8 cellular contexts compared by ENCODE assay signal in genomic region chr2:119407430-119408220, GRCh38. TPM values are rescaled to one million over a fixed set of nuclear protein-coding genes. Genes with fewer than 3 reads are reported as not detected.
DNase-seq lines count a peak whose midpoint lies in the region; ATAC-seq and TF ChIP-seq lines count a peak whose summit lies in the region.

No MANE protein-coding gene starts in this region.

- H3K9ac ChIP-seq in HUES6 (ENCODE audit: low read length) = no peak overlapping the region

- in situ Hi-C loops in Panc1 (cut with HindIII; ENCODE audit: low pct_unique_long_range_greater_than_20kb, low sequenced_read_pairs) = no loop called here

- intact Hi-C loops in Panc1 (cut with micrococcal nuclease; ENCODE audit: unreplicated experiment) (loop anchor here (1.0 to 2.0 kb wide), 2 partner anchors 69 to 253 kb away; no protein-coding TSS in a partner anchor), left lung (cut with DNase I) (loop anchor here (2.0 to 10.0 kb wide), 2 partner anchors 67 to 69 kb away; no protein-coding TSS in a partner anchor)

- WGBS in suprapubic skin = 63% methylated on average over 7 of the region's 7 CpGs

- CTCF ChIA-PET in Panc1 (lab: Charles Lee) = interaction anchor here (0.7 to 1.1 kb wide), 2 partner anchors 8 to 24 kb away, joined by 4 to 6 read pairs; partner anchors contain the start of gene TMEM37

- H3K27ac ChIP-seq in HUES6 (ENCODE audit: low read depth, low read length) (0 out of 2 replicates have a peak overlapping the region, but pooled peaks have one; percentile 38), Panc1 (ENCODE audit: low read length) (no peak overlapping the region), left lung (no peak overlapping the region), suprapubic skin (no peak overlapping the region)

- TF ChIP-seq EP300 in suprapubic skin (IDR thresholded peaks at IDR 0.05) = no peak

- H3K4me3 ChIP-seq in HUES6 (ENCODE audit: low read depth, low read length) (no peak overlapping the region), Panc1 (ENCODE audit: low read depth in 2 of 2, low read length in 2 of 2) (no peak overlapping the region), choroid plexus epithelial cell (ENCODE audit: low read depth, low read length) (no peak overlapping the region), left lung (no peak overlapping the region), suprapubic skin (no peak overlapping the region)

- peak; percentile 84 for TF ChIP-seq CTCF in GM10266 (IDR thresholded peaks at IDR 0.05; ENCODE audit: control insufficient read depth, insufficient read depth, low read depth, missing control alignments)
- TF ChIP-seq CTCF in Panc1 (IDR thresholded peaks at IDR 0.05) = peak; percentile 91
- TF ChIP-seq CTCF in choroid plexus epithelial cell (conservative IDR thresholded peaks at IDR 0.05; ENCODE audit: low read depth, low read length) = peak; percentile 87
- TF ChIP-seq CTCF in left lung (IDR thresholded peaks at IDR 0.05) = peak; percentile 64 to 82
- TF ChIP-seq CTCF in suprapubic skin (IDR thresholded peaks at IDR 0.05) = peak; percentile 67 to 78

- H3K4me1 ChIP-seq in HUES6 (ENCODE audit: control insufficient read depth, insufficient read depth, low read length) (peaks cover 6% of the 10 kb centered on the region; the same call in 1 of the 2 replicates), Panc1 (ENCODE audit: control insufficient read depth, insufficient read depth, low read length) (no peaks in the 10 kb centered on the region), left lung (peaks cover 5% of the 10 kb centered on the region in 2 donors), suprapubic skin (peaks cover 18% of the 10 kb centered on the region)

- H3K27me3 ChIP-seq in HUES6 (ENCODE audit: control insufficient read depth, insufficient read depth, low read length) (no peaks in the 10 kb centered on the region), Panc1 (ENCODE audit: control insufficient read depth, insufficient read depth, low read length) (no peaks in the 10 kb centered on the region), left lung (no peaks in the 10 kb centered on the region), suprapubic skin (no peaks in the 10 kb centered on the region)

- POLR2A ChIA-PET in Panc1 (lab: Charles Lee) = no interaction called here

- H3K36me3 ChIP-seq in HUES6 (ENCODE audit: control insufficient read depth, insufficient read depth, low read length) (no peaks in the 10 kb centered on the region), Panc1 (ENCODE audit: control insufficient read depth, insufficient read depth, low read length) (no peaks in the 10 kb centered on the region), left lung (no peaks in the 10 kb centered on the region), suprapubic skin (no peaks in the 10 kb centered on the region)

- H3K9me3 ChIP-seq in HUES6 (ENCODE audit: control insufficient read depth, insufficient read depth, low read depth, low read length) (no peaks in the 10 kb centered on the region), Panc1 (ENCODE audit: control insufficient read depth, insufficient read depth, low read depth, low read length) (no peaks in the 10 kb centered on the region), left lung (no peaks in the 10 kb centered on the region), suprapubic skin (no peaks in the 10 kb centered on the region)

- DNase-seq in Ammon's horn (ENCODE audit: low spot score) = peak; percentile 81
- peak; percentile 67 for DNase-seq in GM10266 (ENCODE audit: extremely low spot score)
- DNase-seq in Panc1 (ENCODE audit: low read depth, low spot score) = peak; percentile 35
- peak; percentile 84 for DNase-seq in choroid plexus epithelial cell (ENCODE audit: low read depth)
- DNase-seq in left lung = no peak
- no peak for DNase-seq in suprapubic skin (ENCODE audit: low spot score in 2 of 2)
- DNase-seq in NCI-H2081 treated with DMSO at 0.1 percent for 48 hours (lab: John Stamatoyannopoulos, UW) = no peak

- BruUV-seq in Panc1 (replicated peaks; lab: Mats Ljungman, UMichigan) = no TSS peak

- no peak for TF ChIP-seq POLR2A in suprapubic skin (IDR thresholded peaks at IDR 0.05)

- peak; percentile 88 for ATAC-seq in Panc1
- ATAC-seq in left lung = peak; percentile 95

RNA-seq across cellular contexts. Expression of gene TMEM37, which starts 24.0 kb away (rescaled TPM):
- 0.28 TPM for total RNA-seq in Panc1 (2021; ENCODE audit: unreplicated experiment)
- polyA plus RNA-seq in Panc1 (2012; ENCODE audit: insufficient read length) = 0.38 TPM
- 10 to 100 TPM; 15.3 to 31.2 TPM for total RNA-seq in left lung
- 1 to 10 TPM; 1.6 to 10.0 (median 7.7) TPM for total RNA-seq in suprapubic skin

RNA-seq across cellular contexts. Expression of gene DBI, which starts 40.8 kb away (rescaled TPM):
- total RNA-seq in Panc1 (2021; ENCODE audit: unreplicated experiment) (253 TPM), left lung (100 to 1,000 TPM; 172 to 175 TPM), suprapubic skin (100 to 1,000 TPM; 242 to 376 (median 273) TPM)
- 316 TPM for polyA plus RNA-seq in Panc1 (2012; ENCODE audit: insufficient read length)

RNA-seq across cellular contexts. Expression of gene C2orf76, which starts 41.0 kb away (rescaled TPM):
- total RNA-seq in Panc1 (2021; ENCODE audit: unreplicated experiment) = 22.7 TPM
- 9.7 TPM for polyA plus RNA-seq in Panc1 (2012; ENCODE audit: insufficient read length)
- total RNA-seq in left lung = 10 to 100 TPM; 11.0 TPM
- total RNA-seq in suprapubic skin = 10 to 100 TPM in 1 of 4 donors, 1 to 10 TPM in 3; 6.7 to 10.6 (median 9.3) TPM

Comparison
In these comparisons a context has a peak if more than half of its experiments do, and no peak if none do; other contexts are left out.
1. DNase-seq: peak in Ammon's horn (single experiment), GM10266 (single experiment), Panc1 (single experiment) and choroid plexus epithelial cell (single experiment); none in left lung (0 of 2), suprapubic skin (0 of 2) and NCI-H2081 treated with DMSO at 0.1 percent for 48 hours (single experiment).
2. Peak in every context shown above with its lines, with median percentiles within 50 percentile points of each other: CTCF ChIP-seq.